ENCODE assay signal across 18 cellular contexts in genomic region chr17:59346876-59347407, GRCh38.
"Had no signal": no experiment of that assay in that cellular context is flagged by ENCODE, and none has a peak within 500 bp of the region (broad histone marks: within the 10 kb centered on the region; RNA-seq: fewer than 3 reads in every experiment).

No MANE protein-coding gene starts in this region.

- FAIRE-seq: kidney had no signal

- H3K4me3 ChIP-seq: body of pancreas, upper lobe of right lung had no signal

- H3K36me3 Mint-ChIP-seq: activated naive CD4-positive, alpha-beta T cell treated with anti-CD3 and anti-CD28 coated beads, Interleukin-2, amount 50 U/mL, for 72 hours had no signal

- H3K27me3 Mint-ChIP-seq: activated CD8-positive, alpha-beta T cell treated with anti-CD3 and anti-CD28 coated beads for 36 hours; T-helper 17 cell had no signal

- H3K9me3 Mint-ChIP-seq: activated CD8-positive, alpha-beta T cell treated with anti-CD3 and anti-CD28 coated beads for 36 hours; activated naive CD4-positive, alpha-beta T cell treated with anti-CD3 and anti-CD28 coated beads, Interleukin-2, amount 50 U/mL, for 72 hours; activated T-cell treated with anti-CD3 and anti-CD28 coated beads, Interleukin-2, amount 50 U/mL, for 4 hours; neural crest cell had no signal

- H3K36me3 ChIP-seq: upper lobe of right lung had no signal

- H3K4me3 Mint-ChIP-seq: activated CD8-positive, alpha-beta T cell treated with anti-CD3 and anti-CD28 coated beads for 36 hours; activated T-cell treated with anti-CD3 and anti-CD28 coated beads, Interleukin-2, amount 50 U/mL, for 4 hours; neural crest cell; T-helper 17 cell had no signal

- H3K9me3 ChIP-seq: body of pancreas, upper lobe of right lung had no signal

- ATAC-seq: activated CD8-positive, alpha-beta T cell treated with anti-CD3 and anti-CD28 coated beads for 36 hours; activated naive CD4-positive, alpha-beta T cell treated with anti-CD3 and anti-CD28 coated beads, Interleukin-2, amount 50 U/mL, for 72 hours; activated T-cell treated with anti-CD3 and anti-CD28 coated beads, Interleukin-2, amount 50 U/mL, for 4 hours; body of pancreas; T-helper 17 cell had no signal

- H3K27me3 ChIP-seq: body of pancreas, upper lobe of right lung had no signal

- DNase-seq: activated CD4-positive, alpha-beta T cell treated with anti-CD3 and anti-CD28 coated beads for 48 hours; activated CD8-positive, alpha-beta T cell treated with anti-CD3 and anti-CD28 coated beads for 36 hours; activated effector memory CD4-positive, alpha-beta T cell treated with Interleukin-2 at 50 U/mL for 16 hours; activated T-cell treated with anti-CD3 and anti-CD28 coated beads, Interleukin-2, amount 50 U/mL, for 4 hours; body of pancreas; central memory CD4-positive, alpha-beta T cell; cortex of kidney; effector memory CD4-positive, alpha-beta T cell; foreskin fibroblast; glutamatergic neuron; hypothalamus; kidney; stimulated activated CD4-positive, alpha-beta T cell treated with anti-CD3 and anti-CD28 coated beads, Interleukin-4, amount 100 ng/mL, for 24 hours; stimulated activated naive CD4-positive, alpha-beta T cell treated with Interleukin-2 at 50 U/mL for 16 hours; T-helper 17 cell; upper lobe of right lung had no signal

- H3K27ac ChIP-seq: body of pancreas, upper lobe of right lung had no signal

- H3K27ac Mint-ChIP-seq: activated CD8-positive, alpha-beta T cell treated with anti-CD3 and anti-CD28 coated beads for 36 hours; activated naive CD4-positive, alpha-beta T cell treated with anti-CD3 and anti-CD28 coated beads, Interleukin-2, amount 50 U/mL, for 72 hours had no signal
